In the genomic region with DNA sequence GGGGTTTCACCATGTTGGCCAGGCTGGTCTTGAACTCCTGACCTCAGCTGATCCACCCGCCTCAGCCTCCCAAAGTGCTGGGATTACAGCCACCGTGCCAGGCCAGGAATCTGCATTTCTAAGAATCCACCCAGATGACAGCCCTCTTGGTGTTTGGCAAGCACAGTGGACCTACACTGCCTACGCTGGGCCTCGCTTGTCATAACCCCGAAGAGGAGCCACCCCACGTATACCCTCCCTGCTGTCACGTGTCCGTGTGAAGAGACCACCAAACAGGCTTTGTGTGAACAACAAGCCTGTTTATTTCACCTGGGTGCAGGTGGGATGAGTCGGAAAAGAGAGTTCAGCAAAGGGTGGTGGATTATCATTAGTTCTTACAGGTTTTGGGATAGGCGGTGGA, we compare ENCODE assay signal across 12 cellular contexts. TPM values are rescaled to one million over a fixed set of nuclear protein-coding genes. Genes with fewer than 3 reads are reported as not detected.
A peak's percentile ranks its signal among the peaks of the same experiment; 100 is the strongest.
DNase-seq lines count a peak whose midpoint lies in the region; ATAC-seq and TF ChIP-seq lines count a peak whose summit lies in the region.
"Not testable (repeated sequence)": the region's sequence is repeated elsewhere in the genome, so short reads cannot be mapped to it uniquely, and the experiment has no call there.
"Had no signal": no experiment of that assay in that cellular context is flagged by ENCODE, and none has a peak within 500 bp of the region (broad histone marks: within the 10 kb centered on the region; RNA-seq: fewer than 3 reads in every experiment).

No MANE protein-coding gene starts in this region.

- not testable (repeated sequence) for H3K9ac ChIP-seq in Karpas-422 (ENCODE audit: low read length); mesenchymal stem cell (ENCODE audit: low read length)

- ATAC-seq in CD8-positive, alpha-beta T cell; WTC11; activated T-helper 17 cell treated with anti-CD3 and anti-CD28 coated beads, Interleukin-2, amount 50 U/mL, for 72 hours (replicated peaks): not testable (repeated sequence)

- not testable (repeated sequence) for H4K20me1 ChIP-seq in Karpas-422 (ENCODE audit: insufficient read depth, low read depth, low read length)

- not testable (repeated sequence) for H4K91ac ChIP-seq in mesenchymal stem cell (ENCODE audit: low read length)

- H3K4me1 Mint-ChIP-seq in CD8-positive, alpha-beta T cell (ENCODE audit: low read depth), result peaks cover 36% of the 10 kb centered on the region
- H3K4me1 Mint-ChIP-seq in WTC11 (peaks cover 24% of the 10 kb centered on the region), chondrocyte (ENCODE audit: low read depth) (peaks cover 38% of the 10 kb centered on the region), osteocyte (ENCODE audit: unreplicated experiment) (peaks cover 25% of the 10 kb centered on the region)
- H3K4me1 Mint-ChIP-seq in activated T-helper 17 cell treated with anti-CD3 and anti-CD28 coated beads, Interleukin-2, amount 50 U/mL, for 72 hours, result peaks cover 11% of the 10 kb centered on the region

- H2BK15ac ChIP-seq in mesenchymal stem cell (ENCODE audit: low read depth, poor library complexity, severe bottlenecking), result not testable (repeated sequence)

- DNase-seq in CD8-positive, alpha-beta T cell; Karpas-422; WTC11 (ENCODE audit: low spot score); chondrocyte (ENCODE audit: low spot score); mesenchymal stem cell; osteocyte (ENCODE audit: extremely low spot score, unreplicated experiment): not testable (repeated sequence)

- H3K27me3 ChIP-seq in CD8-positive, alpha-beta T cell (ENCODE audit: insufficient read depth, low read length); Karpas-422 (ENCODE audit: low read length); mesenchymal stem cell (ENCODE audit: control insufficient read depth in 1 of 2, insufficient read depth in 1 of 2, low read length in 2 of 2): not testable (repeated sequence)

- H3K14ac ChIP-seq in mesenchymal stem cell (ENCODE audit: low read length in 2 of 2), result not testable (repeated sequence)

- WGBS in mesenchymal stem cell, result 94% methylated on average over 10 of the region's 10 CpGs

- not testable (repeated sequence) for H2AFZ ChIP-seq in Karpas-422 (ENCODE audit: low read length); mesenchymal stem cell (ENCODE audit: low read depth, low read length)

- not testable (repeated sequence) for H3K23ac ChIP-seq in mesenchymal stem cell (ENCODE audit: low read length in 2 of 2)

- not testable (repeated sequence) for H3K4ac ChIP-seq in mesenchymal stem cell (ENCODE audit: low read depth in 1 of 2, low read length in 2 of 2)

- H3K27ac ChIP-seq in CD8-positive, alpha-beta T cell (ENCODE audit: low read depth, low read length); mesenchymal stem cell (ENCODE audit: low read length, poor library complexity, severe bottlenecking): not testable (repeated sequence)
- peak overlapping the region; percentile 94 for H3K27ac ChIP-seq in Karpas-422 (ENCODE audit: low read length)

- H3K4me3 ChIP-seq in CD8-positive, alpha-beta T cell (ENCODE audit: low read depth, low read length); Karpas-422 (ENCODE audit: low read length); mesenchymal stem cell (ENCODE audit: insufficient read depth in 1 of 2, low read depth in 1 of 2, low read length in 2 of 2): not testable (repeated sequence)

- not testable (repeated sequence) for H3K9me3 ChIP-seq in CD8-positive, alpha-beta T cell (ENCODE audit: low read length); Karpas-422 (ENCODE audit: low read length); mesenchymal stem cell (ENCODE audit: control insufficient read depth, low read length)

- not testable (repeated sequence) for H3K4me2 ChIP-seq in Karpas-422 (ENCODE audit: low read depth, low read length, poor library complexity, severe bottlenecking); mesenchymal stem cell (ENCODE audit: low read length, poor library complexity, severe bottlenecking)

- not testable (repeated sequence) for H3K9me2 ChIP-seq in Karpas-422 (replicated peaks; ENCODE audit: insufficient read depth, low read length)

- H3K36me3 Mint-ChIP-seq in CD8-positive, alpha-beta T cell, result peaks cover 50% of the 10 kb centered on the region
- H3K36me3 Mint-ChIP-seq in WTC11 (peaks cover 45% of the 10 kb centered on the region), chondrocyte (ENCODE audit: low read depth) (peaks cover 26% of the 10 kb centered on the region), osteocyte (ENCODE audit: unreplicated experiment) (peaks cover 30% of the 10 kb centered on the region)
- peaks cover 51% of the 10 kb centered on the region for H3K36me3 Mint-ChIP-seq in activated T-helper 17 cell treated with anti-CD3 and anti-CD28 coated beads, Interleukin-2, amount 50 U/mL, for 72 hours (ENCODE audit: low read depth)

- not testable (repeated sequence) for H3K27me3 Mint-ChIP-seq in CD8-positive, alpha-beta T cell (ENCODE audit: low read depth); WTC11 (ENCODE audit: low read depth); activated T-helper 17 cell treated with anti-CD3 and anti-CD28 coated beads, Interleukin-2, amount 50 U/mL, for 72 hours; chondrocyte (ENCODE audit: low read depth); osteocyte (ENCODE audit: unreplicated experiment)

- peak overlapping the region; percentile 95 for H3K27ac Mint-ChIP-seq in CD8-positive, alpha-beta T cell
- H3K27ac Mint-ChIP-seq in WTC11 (peak overlapping the region; percentile 96), chondrocyte (ENCODE audit: unreplicated experiment) (peak overlapping the region; percentile 91), osteocyte (ENCODE audit: unreplicated experiment) (peak overlapping the region; percentile 92)
- peak overlapping the region; percentile 96 for H3K27ac Mint-ChIP-seq in activated T-helper 17 cell treated with anti-CD3 and anti-CD28 coated beads, Interleukin-2, amount 50 U/mL, for 72 hours

- not testable (repeated sequence) for H3K79me1 ChIP-seq in mesenchymal stem cell (replicated peaks; ENCODE audit: low read length, poor library complexity, severe bottlenecking)

- H2BK5ac ChIP-seq in mesenchymal stem cell (ENCODE audit: low read depth, low read length, poor library complexity, severe bottlenecking), result not testable (repeated sequence)

- peak overlapping the region; percentile 6 to 29 for H2BK12ac ChIP-seq in mesenchymal stem cell (ENCODE audit: low read length in 2 of 2)

- not testable (repeated sequence) for TF ChIP-seq CTCF in CD8-positive, alpha-beta T cell (IDR thresholded peaks at IDR 0.05); WTC11 (IDR thresholded peaks at IDR 0.05); chondrocyte (IDR thresholded peaks at IDR 0.05); osteocyte (IDR thresholded peaks at IDR 0.05)

- H3K9me3 Mint-ChIP-seq in CD8-positive, alpha-beta T cell; WTC11; activated T-helper 17 cell treated with anti-CD3 and anti-CD28 coated beads, Interleukin-2, amount 50 U/mL, for 72 hours; chondrocyte (ENCODE audit: low read depth); osteocyte (ENCODE audit: unreplicated experiment): not testable (repeated sequence)

- not testable (repeated sequence) for H2AK5ac ChIP-seq in mesenchymal stem cell (ENCODE audit: low read length, severe bottlenecking)

- H3K4me3 Mint-ChIP-seq in CD8-positive, alpha-beta T cell, result peak overlapping the region; percentile 89
- peak overlapping the region; percentile 97; the same call in 1 of the 2 replicates for H3K4me3 Mint-ChIP-seq in WTC11
- H3K4me3 Mint-ChIP-seq in activated T-helper 17 cell treated with anti-CD3 and anti-CD28 coated beads, Interleukin-2, amount 50 U/mL, for 72 hours, result peak overlapping the region; percentile 96
- H3K4me3 Mint-ChIP-seq in chondrocyte (ENCODE audit: unreplicated experiment), result peak overlapping the region; percentile 14
- H3K4me3 Mint-ChIP-seq in osteocyte (ENCODE audit: unreplicated experiment), result peak overlapping the region; percentile 12

- not testable (repeated sequence) for H2BK120ac ChIP-seq in mesenchymal stem cell (ENCODE audit: low read depth, low read length)

- H3K18ac ChIP-seq in mesenchymal stem cell (ENCODE audit: low read depth in 1 of 2, low read length in 2 of 2), result peak overlapping the region in 1 of 2 experiments; percentile 58

- peaks cover 37% of the 10 kb centered on the region for H3K79me2 ChIP-seq in Karpas-422 (ENCODE audit: low read length)

- H3K4me1 ChIP-seq in CD8-positive, alpha-beta T cell (ENCODE audit: insufficient read depth, low read length), result peaks cover 20% of the 10 kb centered on the region
- H3K4me1 ChIP-seq in Karpas-422 (ENCODE audit: low read length), result peaks cover 33% of the 10 kb centered on the region
- H3K4me1 ChIP-seq in mesenchymal stem cell (ENCODE audit: control insufficient read depth, insufficient read depth, low read depth, low read length), result not testable (repeated sequence)

- H3K36me3 ChIP-seq in CD8-positive, alpha-beta T cell (ENCODE audit: insufficient read depth, low read length), result peaks cover 16% of the 10 kb centered on the region
- H3K36me3 ChIP-seq in Karpas-422 (ENCODE audit: insufficient read depth, low read length) (peaks cover 31% of the 10 kb centered on the region), mesenchymal stem cell (ENCODE audit: control insufficient read depth in 1 of 2, insufficient read depth in 2 of 2, low read depth in 1 of 2, low read length in 2 of 2) (peaks cover 16 to 43% of the 10 kb centered on the region in 2 experiments)

- intact Hi-C loops in CD8-positive, alpha-beta T cell (cut with DNase I, micrococcal nuclease), result loop anchor here (2.0 to 5.0 kb wide), 4 partner anchors 120 to 475 kb away; a partner anchor contains a TSS

- CTCF ChIA-PET in CD8-positive, alpha-beta T cell (lab: Charles Lee), result not testable (repeated sequence)
- CTCF ChIA-PET in WTC11 (lab: Charles Lee), result interaction anchor here (0.6 kb wide), 1 partner anchor 693 kb away, joined by 5 read pairs; no protein-coding TSS in a partner anchor

- H4K8ac ChIP-seq in mesenchymal stem cell (ENCODE audit: low read length), result not testable (repeated sequence)

- POLR2A ChIA-PET in CD8-positive, alpha-beta T cell (lab: Charles Lee), result interaction anchor here (1.4 to 1.8 kb wide), 2 partner anchors 50 to 51 kb away, joined by 11 to 14 read pairs; a partner anchor contains a TSS
- POLR2A ChIA-PET in WTC11 (lab: Charles Lee), result not testable (repeated sequence)

RNA-seq across cellular contexts. Expression of a gene that starts 50.0 kb away (rescaled TPM):
- total RNA-seq in CD8-positive, alpha-beta T cell, result not detected
- 7.7 and 13.1 TPM in 2 replicates for total RNA-seq in Karpas-422 (2014; rRNA removed; shearing (Covaris generic); ENCODE audit: low replicate concordance)
- total RNA-seq in WTC11 (2021) (28.9 to 33.7 TPM (median 30.4 TPM) in 3 replicates), chondrocyte (1.1 to 2.8 TPM (median 1.8 TPM) in 3 replicates), osteocyte (2.4 and 3.1 TPM in 2 replicates)
- total RNA-seq in activated T-helper 17 cell treated with anti-CD3 and anti-CD28 coated beads, Interleukin-2, amount 50 U/mL, for 72 hours, result 10 to 100 TPM in 1 of 2 donors, 1 to 10 TPM in 1; 9.2 to 13.6 TPM
- 1.3 TPM for polyA plus RNA-seq in mesenchymal stem cell (2013, experiment 1 of 2)
- 1.4 TPM for polyA plus RNA-seq in mesenchymal stem cell (2013, experiment 2 of 2)

RNA-seq across cellular contexts. Expression of a gene that starts 50.2 kb away (rescaled TPM):
- 1 to 10 TPM; 1.6 to 2.1 TPM for total RNA-seq in CD8-positive, alpha-beta T cell
- 115 and 213 TPM in 2 replicates for total RNA-seq in Karpas-422 (2014; rRNA removed; shearing (Covaris generic); ENCODE audit: low replicate concordance)
- 129 to 138 TPM (median 135 TPM) in 3 replicates for total RNA-seq in WTC11 (2021)
- 100 to 1,000 TPM; 201 to 270 TPM for total RNA-seq in activated T-helper 17 cell treated with anti-CD3 and anti-CD28 coated beads, Interleukin-2, amount 50 U/mL, for 72 hours
- 12.9 to 15.7 TPM (median 12.9 TPM) in 3 replicates for total RNA-seq in chondrocyte
- 11.7 TPM for polyA plus RNA-seq in mesenchymal stem cell (2013, experiment 1 of 2)
- 11.4 TPM for polyA plus RNA-seq in mesenchymal stem cell (2013, experiment 2 of 2)
- total RNA-seq in osteocyte, result 23.3 and 27.4 TPM in 2 replicates

RNA-seq across cellular contexts. Expression of a gene that starts 51.4 kb away (rescaled TPM):
- 10 to 100 TPM; 25.6 to 28.9 TPM for total RNA-seq in CD8-positive, alpha-beta T cell
- 97.6 and 104 TPM in 2 replicates for total RNA-seq in Karpas-422 (2014; rRNA removed; shearing (Covaris generic); ENCODE audit: low replicate concordance)
- total RNA-seq in WTC11 (2021), result 76.5 to 91.7 TPM (median 91.2 TPM) in 3 replicates
- 10 to 100 TPM; 29.8 to 40.1 TPM for total RNA-seq in activated T-helper 17 cell treated with anti-CD3 and anti-CD28 coated beads, Interleukin-2, amount 50 U/mL, for 72 hours
- 63.6 to 80.0 TPM (median 77.0 TPM) in 3 replicates for total RNA-seq in chondrocyte
- 130 TPM for polyA plus RNA-seq in mesenchymal stem cell (2013, experiment 1 of 2)
- 126 TPM for polyA plus RNA-seq in mesenchymal stem cell (2013, experiment 2 of 2)
- 87.1 and 87.7 TPM in 2 replicates for total RNA-seq in osteocyte

RNA-seq across cellular contexts. Expression of a gene that starts 51.9 kb away (rescaled TPM):
- total RNA-seq in CD8-positive, alpha-beta T cell, result not detected
- not detected in 2 replicates for total RNA-seq in Karpas-422 (2014; rRNA removed; shearing (Covaris generic); ENCODE audit: low replicate concordance)
- 0.26 to 0.44 TPM (median 0.37 TPM) in 3 replicates for total RNA-seq in WTC11 (2021)
- total RNA-seq in activated T-helper 17 cell treated with anti-CD3 and anti-CD28 coated beads, Interleukin-2, amount 50 U/mL, for 72 hours, result under 1 TPM in 1 of 2 donors, not detected in 1; 0.16 TPM
- not detected in 3 replicates for total RNA-seq in chondrocyte
- not detected for polyA plus RNA-seq in mesenchymal stem cell (2013, experiment 1 of 2)
- polyA plus RNA-seq in mesenchymal stem cell (2013, experiment 2 of 2), result not detected
- not detected in 2 replicates for total RNA-seq in osteocyte
- total RNA-seq: glomerular endothelial cell, lower leg skin, omental fat pad, Peyer's patch, SJCRH30 had no signal

Comparison
In these comparisons a context has a peak if more than half of its experiments do, and no peak if none do; other contexts are left out.
1. H3K4me3 Mint-ChIP-seq: peak in every context shown above with its lines; median percentile 97 in WTC11; 96 in activated T-helper 17 cell treated with anti-CD3 and anti-CD28 coated beads, Interleukin-2, amount 50 U/mL, for 72 hours; 89 in CD8-positive, alpha-beta T cell; 14 in chondrocyte; 12 in osteocyte.